8 cellular contexts compared by ENCODE assay signal in genomic region chr2:27720004-27720551, GRCh38.
DNase-seq lines count a peak whose midpoint lies in the region; ATAC-seq and TF ChIP-seq lines count a peak whose summit lies in the region.

No MANE protein-coding gene starts in this region.

- DNase-seq in activated T-cell treated with anti-CD3 and anti-CD28 coated beads for 24 hours (ENCODE audit: low read depth) (peak; percentile 55), foreskin fibroblast (peak; percentile 99), NCI-H345 (lab: John Stamatoyannopoulos, UW) (no peak)
- DNase-seq in activated T-cell treated with anti-CD3 and anti-CD28 coated beads, Interleukin-2, amount 50 U/mL, for 1 hour: no peak
- DNase-seq in activated CD4-positive, alpha-beta T cell treated with anti-CD3 and anti-CD28 coated beads, Interleukin-2, amount 50 U/mL, for 48 hours: peak; percentile 62 to 76
- DNase-seq in stimulated activated CD8-positive, alpha-beta memory T cell treated with anti-CD3 and anti-CD28 coated beads, Interleukin-15, amount 100 ng/mL, for 4 hours (ENCODE audit: low read depth in 2 of 2): peak; percentile 17 to 22

- ATAC-seq in GM21526 (IDR thresholded peaks at IDR 0.05; ENCODE audit: low FRiP score, unreplicated experiment) (no peak), GM18868 (IDR thresholded peaks at IDR 0.05; ENCODE audit: unreplicated experiment) (no peak)

- TF ChIP-seq CTCF in foreskin fibroblast (IDR thresholded peaks at IDR 0.05; ENCODE audit: low read depth, low read length): no peak

- H3K4me3 ChIP-seq in foreskin fibroblast (ENCODE audit: low read depth in 1 of 2, low read length in 2 of 2): no peak overlapping the region

Comparison
In these comparisons a context has a peak if more than half of its experiments do, and no peak if none do; other contexts are left out.
1. DNase-seq: peak in activated T-cell treated with anti-CD3 and anti-CD28 coated beads for 24 hours (single experiment), activated CD4-positive, alpha-beta T cell treated with anti-CD3 and anti-CD28 coated beads, Interleukin-2, amount 50 U/mL, for 48 hours (2 of 2), foreskin fibroblast (2 of 2) and stimulated activated CD8-positive, alpha-beta memory T cell treated with anti-CD3 and anti-CD28 coated beads, Interleukin-15, amount 100 ng/mL, for 4 hours (2 of 2); none in activated T-cell treated with anti-CD3 and anti-CD28 coated beads, Interleukin-2, amount 50 U/mL, for 1 hour (single experiment) and NCI-H345 (single experiment).